ENCODE assay signal across 31 cellular contexts in the genomic region with DNA sequence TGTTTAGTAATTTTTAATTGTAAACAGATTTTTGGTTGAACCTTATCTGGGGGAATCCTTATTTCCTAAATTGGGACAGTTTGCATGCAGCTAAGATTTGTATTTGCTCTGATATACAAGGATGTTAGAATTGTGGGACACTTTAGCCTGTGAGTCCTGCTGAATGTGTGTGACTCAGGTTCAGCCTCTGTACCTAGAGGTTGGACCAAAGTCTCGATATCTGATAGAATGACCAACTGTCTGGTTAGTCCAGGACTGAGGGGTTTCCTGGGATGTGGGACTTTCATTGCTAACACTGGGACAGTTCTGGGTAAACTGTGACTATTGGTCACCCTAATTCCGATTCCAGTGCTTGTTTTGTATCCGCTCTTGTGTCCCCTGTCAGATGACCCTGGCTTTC. TPM values are rescaled to one million over a fixed set of nuclear protein-coding genes. Genes with fewer than 3 reads are reported as not detected.
A peak's percentile ranks its signal among the peaks of the same experiment; 100 is the strongest.
DNase-seq lines count a peak whose midpoint lies in the region; ATAC-seq, FAIRE-seq and TF ChIP-seq lines count a peak whose summit lies in the region.
"Had no signal": no experiment of that assay in that cellular context is flagged by ENCODE, and none has a peak within 500 bp of the region (broad histone marks: within the 10 kb centered on the region; RNA-seq: fewer than 3 reads in every experiment).

No MANE protein-coding gene starts in this region.

- H3K4ac ChIP-seq in mesenchymal stem cell (ENCODE audit: low read depth in 1 of 2, low read length in 2 of 2) = no peak overlapping the region

- H2AK5ac ChIP-seq in mesenchymal stem cell (ENCODE audit: low read length, severe bottlenecking) = no peak overlapping the region

- ATAC-seq in CD4-positive, alpha-beta T cell (ENCODE audit: poor library complexity) = no peak
- ATAC-seq in HG03442 (IDR thresholded peaks at IDR 0.05; ENCODE audit: unreplicated experiment) (no peak), GM18861 (IDR thresholded peaks at IDR 0.05; ENCODE audit: unreplicated experiment) (no peak)
- ATAC-seq: heart left ventricle, left ventricle myocardium superior, sciatic nerve had no signal

- H3K4me1 Mint-ChIP-seq in CD4-positive, alpha-beta T cell (ENCODE audit: low read depth) = peaks cover 44% of the 10 kb centered on the region

- no peak overlapping the region for H2BK5ac ChIP-seq in mesenchymal stem cell (ENCODE audit: low read depth, low read length, poor library complexity, severe bottlenecking)

- no peak overlapping the region for H3K27ac ChIP-seq in CD4-positive, alpha-beta T cell (ENCODE audit: low read depth, low read length)
- H3K27ac ChIP-seq in SU-DHL-6 (ENCODE audit: low read depth, low read length) (peak overlapping the region; percentile 97), mesenchymal stem cell (ENCODE audit: low read length, poor library complexity, severe bottlenecking) (no peak overlapping the region)
- H3K27ac ChIP-seq: HL-60 had no signal

- H3K36me3 Mint-ChIP-seq in CD4-positive, alpha-beta T cell (ENCODE audit: low read depth) = peaks cover 32% of the 10 kb centered on the region

- no peak overlapping the region for H2BK12ac ChIP-seq in mesenchymal stem cell (ENCODE audit: low read length in 2 of 2)

- peaks cover 68% of the 10 kb centered on the region for H3K79me2 ChIP-seq in SU-DHL-6 (ENCODE audit: insufficient read depth, low read length)

- intact Hi-C loops in CD4-positive, alpha-beta T cell (cut with DNase I, micrococcal nuclease) = loop anchor here in 1 of 2 experiments (5.0 kb wide), 1 partner anchor 60 kb away; no protein-coding TSS in a partner anchor

- no peaks in the 10 kb centered on the region for H3K27me3 ChIP-seq in CD4-positive, alpha-beta T cell (ENCODE audit: control insufficient read depth, insufficient read depth, low read length)
- H3K27me3 ChIP-seq in SU-DHL-6 (ENCODE audit: low read length) (no peaks in the 10 kb centered on the region), mesenchymal stem cell (ENCODE audit: control insufficient read depth in 1 of 2, insufficient read depth in 1 of 2, low read length in 2 of 2) (no peaks in the 10 kb centered on the region)
- H3K27me3 ChIP-seq: dorsolateral prefrontal cortex, heart left ventricle, Peyer's patch had no signal

- H3K4me2 ChIP-seq in SU-DHL-6 (ENCODE audit: low read depth, low read length, poor library complexity, severe bottlenecking) (peak overlapping the region; percentile 95), mesenchymal stem cell (ENCODE audit: low read length, poor library complexity, severe bottlenecking) (no peak overlapping the region)

- WGBS in mesenchymal stem cell = 98% methylated on average over 2 of the region's 3 CpGs

- peaks cover 2% of the 10 kb centered on the region for H3K4me1 ChIP-seq in mesenchymal stem cell (ENCODE audit: control insufficient read depth, insufficient read depth, low read depth, low read length)

- no peaks in the 10 kb centered on the region for H4K20me1 ChIP-seq in SU-DHL-6 (ENCODE audit: low read depth, low read length)

- CTCF ChIA-PET in CD4-positive, alpha-beta T cell (lab: Charles Lee) = no interaction called here

- no peak overlapping the region for H3K14ac ChIP-seq in mesenchymal stem cell (ENCODE audit: low read length in 2 of 2)

- no peak overlapping the region for H3K4me3 Mint-ChIP-seq in CD4-positive, alpha-beta T cell
- H3K4me3 Mint-ChIP-seq: type B pancreatic cell had no signal

- H3K9me3 Mint-ChIP-seq in CD4-positive, alpha-beta T cell = peaks cover 4% of the 10 kb centered on the region

- H3K79me1 ChIP-seq in mesenchymal stem cell (replicated peaks; ENCODE audit: low read length, poor library complexity, severe bottlenecking) = peaks cover 36% of the 10 kb centered on the region

- no peak for TF ChIP-seq POLR2A in GM12891 (IDR thresholded peaks at IDR 0.05; ENCODE audit: low read depth, low read length)

- POLR2A ChIA-PET in CD4-positive, alpha-beta T cell (lab: Charles Lee) = interaction anchor here (1.5 to 1.9 kb wide), 2 partner anchors 20 to 21 kb away, joined by 3 to 8 read pairs; no protein-coding TSS in a partner anchor

- H3K27me3 Mint-ChIP-seq in CD4-positive, alpha-beta T cell = no peaks in the 10 kb centered on the region
- H3K27me3 Mint-ChIP-seq: progenitor cell of endocrine pancreas, type B pancreatic cell had no signal

- peaks cover 11% of the 10 kb centered on the region for H3K9me3 ChIP-seq in CD4-positive, alpha-beta T cell (ENCODE audit: control insufficient read depth, low read length)
- no peaks in the 10 kb centered on the region; the same call in 1 of the 2 replicates for H3K9me3 ChIP-seq in SU-DHL-6 (ENCODE audit: insufficient read depth, low read length)
- peaks cover 8% of the 10 kb centered on the region for H3K9me3 ChIP-seq in mesenchymal stem cell (ENCODE audit: control insufficient read depth, low read length)
- H3K9me3 ChIP-seq: Peyer's patch had no signal

- DNase-seq in CD4-positive, alpha-beta T cell = no peak
- DNase-seq in GM12891 (ENCODE audit: insufficient read length, low spot score) = no peak
- DNase-seq in mesenchymal stem cell = no peak
- no peak for DNase-seq in NCI-H1105 (lab: John Stamatoyannopoulos, UW)
- no peak for DNase-seq in G401 (ENCODE audit: low spot score)
- DNase-seq: activated CD4-positive, alpha-beta T cell treated with anti-CD3 and anti-CD28 coated beads for 4 hours; activated effector memory CD4-positive, alpha-beta T cell treated with Interleukin-2 at 50 U/mL for 16 hours; Caco-2; cerebellar nuclear complex; dorsolateral prefrontal cortex; foreskin melanocyte; GDM1; heart left ventricle; left ventricle myocardium superior; NCI-H1436 treated with DMSO at 0.1 percent for 48 hours; NCI-H2081 treated with DMSO at 0.1 percent for 48 hours; NCI-H2227 treated with DMSO at 0.1 percent for 48 hours; NCI-H526 treated with DMSO at 0.1 percent for 48 hours; nucleus accumbens; Peyer's patch; SHP77 treated with DMSO at 0.1 percent for 48 hours; stimulated activated CD4-positive, alpha-beta T cell treated with anti-CD3 and anti-CD28 coated beads, Interleukin-12 subunit alpha, Interleukin-12 subunit beta, amount 100 ng/mL, for 4 hours; stimulated activated CD4-positive, alpha-beta T cell treated with anti-CD3 and anti-CD28 coated beads, Interleukin-2, amount 100 ng/mL, for 48 hours had no signal

- peaks cover 13% of the 10 kb centered on the region; the same call in 1 of the 2 replicates for H3K36me3 ChIP-seq in SU-DHL-6 (ENCODE audit: low read length)
- H3K36me3 ChIP-seq in mesenchymal stem cell (ENCODE audit: control insufficient read depth in 1 of 2, insufficient read depth in 2 of 2, low read depth in 1 of 2, low read length in 2 of 2) = peaks cover 5 to 8% of the 10 kb centered on the region in 2 experiments
- H3K36me3 ChIP-seq: Peyer's patch had no signal

- H2AFZ ChIP-seq in SU-DHL-6 (ENCODE audit: low read depth, low read length, severe bottlenecking) (no peak overlapping the region), mesenchymal stem cell (ENCODE audit: low read depth, low read length) (no peak overlapping the region)

- H3K9ac ChIP-seq in SU-DHL-6 (ENCODE audit: low read length) (peak overlapping the region; percentile 56), mesenchymal stem cell (ENCODE audit: low read length) (no peak overlapping the region)

- peak overlapping the region; percentile 21 for H3K27ac Mint-ChIP-seq in CD4-positive, alpha-beta T cell
- H3K27ac Mint-ChIP-seq: progenitor cell of endocrine pancreas, type B pancreatic cell had no signal

- no peak overlapping the region for H2BK120ac ChIP-seq in mesenchymal stem cell (ENCODE audit: low read depth, low read length)

- peak; percentile 67 for FAIRE-seq in GM12891 (lab: Jason Lieb, UNC)
- FAIRE-seq: keratinocyte had no signal

- TF ChIP-seq CTCF in CD4-positive, alpha-beta T cell (IDR thresholded peaks at IDR 0.05) = no peak
- TF ChIP-seq CTCF in SU-DHL-6 (IDR thresholded peaks at IDR 0.05; ENCODE audit: insufficient read depth, low read length, poor library complexity, severe bottlenecking) = no peak

- no peak overlapping the region for H3K23ac ChIP-seq in mesenchymal stem cell (ENCODE audit: low read length in 2 of 2)

- H3F3A ChIP-seq in SU-DHL-6 (ENCODE audit: insufficient read depth) = peaks cover 26% of the 10 kb centered on the region

- in situ Hi-C loops in G401 (cut with HindIII; ENCODE audit: low sequenced_read_pairs) = no loop called here

- H3K18ac ChIP-seq in mesenchymal stem cell (ENCODE audit: low read depth in 1 of 2, low read length in 2 of 2) = peak overlapping the region in 1 of 2 experiments; percentile 21

- H3K4me3 ChIP-seq in SU-DHL-6 (ENCODE audit: insufficient read depth, low read length, poor library complexity, severe bottlenecking) (no peak overlapping the region), mesenchymal stem cell (ENCODE audit: insufficient read depth in 1 of 2, low read depth in 1 of 2, low read length in 2 of 2) (no peak overlapping the region)
- H3K4me3 ChIP-seq: dorsolateral prefrontal cortex, heart left ventricle, Peyer's patch had no signal

- no peak overlapping the region for H2BK15ac ChIP-seq in mesenchymal stem cell (ENCODE audit: low read depth, poor library complexity, severe bottlenecking)

- no peak overlapping the region for H4K8ac ChIP-seq in mesenchymal stem cell (ENCODE audit: low read length)

- peak overlapping the region; percentile 39 for H4K91ac ChIP-seq in mesenchymal stem cell (ENCODE audit: low read length)

- H3K9me2 ChIP-seq in SU-DHL-6 (replicated peaks; ENCODE audit: insufficient read depth, low read length) = no peaks in the 10 kb centered on the region

TF ChIP-seq in GM12891, 5 proteins besides CTCF, POLR2A, EP300 and RAD21:
- TF ChIP-seq SPI1 (IDR thresholded peaks at IDR 0.05; ENCODE audit: low read depth, low read length) (no peak), TAF1 (IDR thresholded peaks at IDR 0.05; ENCODE audit: low read depth, low read length) (no peak), PAX5 (IDR thresholded peaks at IDR 0.05; ENCODE audit: insufficient read depth, low read length, severe bottlenecking) (no peak), POU2F2 (IDR thresholded peaks at IDR 0.05; ENCODE audit: low read depth, low read length) (no peak), POLR2AphosphoS5 (IDR thresholded peaks at IDR 0.05; ENCODE audit: low read depth, low read length) (no peak)
TF ChIP-seq in GM12891: peak in this region for 0.

RNA-seq across cellular contexts. Expression of a gene that starts 20.2 kb away (rescaled TPM):
- 10 to 100 TPM; 66.1 to 68.2 TPM for total RNA-seq in CD4-positive, alpha-beta T cell
- polyA plus RNA-seq in GM12891 (2012; ENCODE audit: low read depth, missing spikeins) = 2.2 TPM
- polyA plus RNA-seq in mesenchymal stem cell (2013, experiment 1 of 2) = 19.5 TPM
- 17.6 TPM for polyA plus RNA-seq in mesenchymal stem cell (2013, experiment 2 of 2)
- 34.2 and 68.5 TPM in 2 replicates for total RNA-seq in G401 (2014; rRNA removed; shearing (Covaris generic))
